ENCODE assay signal across 8 cellular contexts in the genomic region with DNA sequence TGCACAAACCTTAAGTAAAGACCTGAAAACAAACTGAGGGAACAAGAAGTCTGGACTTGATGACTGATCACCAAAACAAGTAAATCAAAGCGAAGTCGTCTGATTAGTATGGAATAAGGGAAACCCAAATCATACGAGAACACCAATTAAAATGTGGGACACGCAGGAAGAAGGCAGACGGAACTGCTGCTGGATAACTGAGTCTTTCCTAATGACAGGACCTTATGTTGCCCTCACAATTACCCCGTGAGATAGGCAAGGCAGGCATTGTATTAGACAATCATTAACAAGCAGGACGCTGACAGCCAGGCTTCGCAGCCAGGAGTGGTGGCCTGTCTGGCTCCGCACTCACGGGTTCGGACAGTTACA. TPM values are rescaled to one million over a fixed set of nuclear protein-coding genes. Genes with fewer than 3 reads are reported as not detected.
DNase-seq lines count a peak whose midpoint lies in the region; ATAC-seq, FAIRE-seq and TF ChIP-seq lines count a peak whose summit lies in the region.

No MANE protein-coding gene starts in this region.

- H3K27ac ChIP-seq in kidney (ENCODE audit: low read depth in 2 of 2, low read length in 2 of 2) (peak overlapping the region; percentile 90 to 100), temporal lobe (ENCODE audit: low read depth, low read length) (peak overlapping the region; percentile 95)

- peak overlapping the region; percentile 68 to 92 for H3K9ac ChIP-seq in kidney (ENCODE audit: low read length in 2 of 2)

- peak overlapping the region; percentile 88 for H3K4me3 Mint-ChIP-seq in activated naive CD8-positive, alpha-beta T cell treated with anti-CD3 and anti-CD28 coated beads, Interleukin-2, amount 10 ng/mL, durations not matched to agents 7 days and 5 days

- FAIRE-seq in kidney (lab: Jason Lieb, UNC): no peak

- H3K4me3 ChIP-seq in kidney (ENCODE audit: low read length in 2 of 2): peak overlapping the region; percentile 95 to 100

- POLR2A ChIA-PET in activated naive CD8-positive, alpha-beta T cell treated with anti-CD3 and anti-CD28 coated beads, Interleukin-2, amount 10 ng/mL, durations not matched to agents 7 days and 5 days (lab: Charles Lee): interaction anchor here (0.5 to 3.9 kb wide), 18 partner anchors 9 to 528 kb away, joined by 3 to 75 read pairs (median 4); a partner anchor contains a TSS

- H3K27ac Mint-ChIP-seq in activated naive CD8-positive, alpha-beta T cell treated with anti-CD3 and anti-CD28 coated beads, Interleukin-2, amount 10 ng/mL, durations not matched to agents 7 days and 5 days: peak overlapping the region; percentile 96

- H3K27me3 Mint-ChIP-seq in activated naive CD8-positive, alpha-beta T cell treated with anti-CD3 and anti-CD28 coated beads, Interleukin-2, amount 10 ng/mL, durations not matched to agents 7 days and 5 days: no peaks in the 10 kb centered on the region

- no peaks in the 10 kb centered on the region for H3K9me3 ChIP-seq in kidney (ENCODE audit: control insufficient read depth in 1 of 2, low read length in 2 of 2)

- peaks cover 13 to 16% of the 10 kb centered on the region in 2 donors for H3K4me1 ChIP-seq in kidney (ENCODE audit: control insufficient read depth in 1 of 2, insufficient read depth in 1 of 2, low read depth in 1 of 2, low read length in 2 of 2)

- H3K4me1 Mint-ChIP-seq in activated naive CD8-positive, alpha-beta T cell treated with anti-CD3 and anti-CD28 coated beads, Interleukin-2, amount 10 ng/mL, durations not matched to agents 7 days and 5 days: peaks cover 22% of the 10 kb centered on the region

- ATAC-seq in activated naive CD8-positive, alpha-beta T cell treated with anti-CD3 and anti-CD28 coated beads, Interleukin-2, amount 10 ng/mL, durations not matched to agents 7 days and 5 days (ENCODE audit: low read depth): no peak
- no peak for ATAC-seq in HG03354 (IDR thresholded peaks at IDR 0.05; ENCODE audit: poor library complexity, severe bottlenecking, unreplicated experiment)

- TF ChIP-seq CTCF in kidney (IDR thresholded peaks at IDR 0.05; ENCODE audit: borderline replicate concordance, extremely low read depth, insufficient read depth): no peak

- DNase-seq in NCI-H146 treated with DMSO at 0.1 percent for 48 hours (lab: John Stamatoyannopoulos, UW; ENCODE audit: unreplicated experiment): peak; percentile 48
- DNase-seq in NCI-H146 (lab: John Stamatoyannopoulos, UW): no peak
- DNase-seq in activated naive CD8-positive, alpha-beta T cell treated with anti-CD3 and anti-CD28 coated beads, Interleukin-2, amount 10 ng/mL, durations not matched to agents 7 days and 5 days: no peak
- DNase-seq in kidney: no peak
- no peak for DNase-seq in NOMO-1 treated with dmso at 0.1 percent for 144 hours (lab: John Stamatoyannopoulos, UW; ENCODE audit: unreplicated experiment)
- DNase-seq in stimulated activated naive CD4-positive, alpha-beta T cell (lab: John Stamatoyannopoulos, UW): no peak

- peaks cover 5% of the 10 kb centered on the region for H3K36me3 Mint-ChIP-seq in activated naive CD8-positive, alpha-beta T cell treated with anti-CD3 and anti-CD28 coated beads, Interleukin-2, amount 10 ng/mL, durations not matched to agents 7 days and 5 days

- no peaks in the 10 kb centered on the region for H3K9me3 Mint-ChIP-seq in activated naive CD8-positive, alpha-beta T cell treated with anti-CD3 and anti-CD28 coated beads, Interleukin-2, amount 10 ng/mL, durations not matched to agents 7 days and 5 days

- H3K36me3 ChIP-seq in kidney (ENCODE audit: control insufficient read depth in 1 of 2, insufficient read depth in 2 of 2, low read length in 2 of 2): no peaks in the 10 kb centered on the region

- intact Hi-C loops in kidney (cut with DNase I): no loop called here

RNA-seq across cellular contexts. Expression of a gene that starts 0.6 kb away (rescaled TPM):
- 10 to 100 TPM; 24.8 to 25.2 TPM for total RNA-seq in activated naive CD8-positive, alpha-beta T cell treated with anti-CD3 and anti-CD28 coated beads, Interleukin-2, amount 10 ng/mL, durations not matched to agents 7 days and 5 days
- total RNA-seq in kidney (28.6 TPM), temporal lobe (17.0 TPM)
- polyA plus RNA-seq in kidney (ENCODE audit: insufficient read depth, low read depth, low replicate concordance): 31.2 TPM

RNA-seq across cellular contexts. Expression of a gene that starts 17.9 kb away (rescaled TPM):
- total RNA-seq in activated naive CD8-positive, alpha-beta T cell treated with anti-CD3 and anti-CD28 coated beads, Interleukin-2, amount 10 ng/mL, durations not matched to agents 7 days and 5 days: 100 to 1,000 TPM; 388 to 392 TPM
- 244 TPM for total RNA-seq in kidney
- 185 TPM for polyA plus RNA-seq in kidney (ENCODE audit: insufficient read depth, low read depth, low replicate concordance)
- total RNA-seq in temporal lobe: 224 TPM

RNA-seq across cellular contexts. Expression of a gene that starts 46.9 kb away (rescaled TPM):
- 100 to 1,000 TPM; 190 to 195 TPM for total RNA-seq in activated naive CD8-positive, alpha-beta T cell treated with anti-CD3 and anti-CD28 coated beads, Interleukin-2, amount 10 ng/mL, durations not matched to agents 7 days and 5 days
- total RNA-seq in kidney (157 TPM), temporal lobe (126 TPM)
- polyA plus RNA-seq in kidney (ENCODE audit: insufficient read depth, low read depth, low replicate concordance): 390 TPM

RNA-seq across cellular contexts. Expression of a gene that starts 47.4 kb away (rescaled TPM):
- 10 to 100 TPM; 92.1 to 94.3 TPM for total RNA-seq in activated naive CD8-positive, alpha-beta T cell treated with anti-CD3 and anti-CD28 coated beads, Interleukin-2, amount 10 ng/mL, durations not matched to agents 7 days and 5 days
- total RNA-seq in kidney (78.1 TPM), temporal lobe (82.9 TPM)
- polyA plus RNA-seq in kidney (ENCODE audit: insufficient read depth, low read depth, low replicate concordance): 427 TPM
